35 cellular contexts compared by ENCODE assay signal in the genomic region with DNA sequence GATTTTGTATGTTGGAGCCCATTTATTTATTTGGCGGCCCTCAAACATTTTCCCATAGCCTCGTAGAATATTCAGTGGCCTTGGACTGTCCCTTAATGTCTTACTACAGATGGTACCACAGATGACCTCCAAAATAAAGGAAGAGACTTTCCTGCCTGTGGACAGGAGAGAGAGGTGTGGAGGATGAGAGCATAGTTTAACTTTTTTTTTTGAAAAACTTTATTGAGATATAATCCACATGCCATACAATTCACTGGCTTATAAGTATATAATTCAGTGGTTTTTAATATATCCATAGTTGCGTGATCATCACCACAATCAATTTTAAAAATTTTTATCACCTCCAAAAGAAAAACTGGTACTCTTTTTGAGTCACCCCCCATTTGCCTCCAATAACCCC. TPM values are rescaled to one million over a fixed set of nuclear protein-coding genes. Genes with fewer than 3 reads are reported as not detected.
"Had no signal": no experiment of that assay in that cellular context is flagged by ENCODE, and none has a peak within 500 bp of the region (broad histone marks: within the 10 kb centered on the region; RNA-seq: fewer than 3 reads in every experiment).

No MANE protein-coding gene starts in this region.

- H3K4me3 ChIP-seq: colonic mucosa, esophagus muscularis mucosa, gastroesophageal sphincter, heart right ventricle, lower lobe of right lung, mucosa of descending colon, prostate gland, right atrium auricular region, skin epidermis, thoracic aorta, tibial nerve, upper lobe of left lung had no signal

- FAIRE-seq: endothelial cell of umbilical vein, urothelium cell line had no signal

- H3K36me3 ChIP-seq: colonic mucosa, esophagus muscularis mucosa, gastroesophageal sphincter, heart right ventricle, lower lobe of right lung, prostate gland, right atrium auricular region, thoracic aorta, tibial nerve, upper lobe of left lung had no signal

- H3K36me3 Mint-ChIP-seq: mesothelial cell of epicardium, naive B cell had no signal

- H3K27me3 Mint-ChIP-seq: naive B cell; stimulated activated naive B cell treated with anti-CD40 and anti-IgM and Interleukin-4, amounts not matched to agents 10 μg/mL and 1 μg/mL and 100 μg/mL, for 72 hours; stimulated activated naive CD8-positive, alpha-beta T cell treated with anti-CD3 and anti-CD28 coated beads, Interleukin-15, Interleukin-2, amounts not matched to agents 100 ng/mL and 50 ng/mL, for 24 hours had no signal

- ATAC-seq: foreskin keratinocyte; gastroesophageal sphincter; heart right ventricle; left colon; left ventricle myocardium superior; lower lobe of right lung; mucosa of descending colon; stimulated activated naive B cell treated with anti-CD40 and anti-IgM and Interleukin-4, amounts not matched to agents 10 μg/mL and 1 μg/mL and 100 μg/mL, for 72 hours had no signal

- H3K27ac Mint-ChIP-seq: dendritic cell treated with granulocyte-macrophage colony-stimulating factor and Interleukin-4, amounts not matched to agents 40 ng/mL and 50 ng/mL, for 4 days; mesothelial cell of epicardium; nephron progenitor cell; stimulated activated naive B cell treated with anti-CD40 and anti-IgM and Interleukin-4, amounts not matched to agents 10 μg/mL and 1 μg/mL and 100 μg/mL, for 72 hours; stimulated activated naive CD8-positive, alpha-beta T cell treated with anti-CD3 and anti-CD28 coated beads, Interleukin-15, Interleukin-2, amounts not matched to agents 100 ng/mL and 50 ng/mL, for 24 hours had no signal

- H3K27ac ChIP-seq: colonic mucosa, esophagus muscularis mucosa, foreskin keratinocyte, gastroesophageal sphincter, prostate gland, right atrium auricular region, skin epidermis, thoracic aorta, tibial nerve had no signal

- H3K4me3 Mint-ChIP-seq: dendritic cell treated with granulocyte-macrophage colony-stimulating factor and Interleukin-4, amounts not matched to agents 40 ng/mL and 50 ng/mL, for 4 days; mesothelial cell of epicardium; naive B cell; nephron progenitor cell; stimulated activated naive B cell treated with anti-CD40 and anti-IgM and Interleukin-4, amounts not matched to agents 10 μg/mL and 1 μg/mL and 100 μg/mL, for 72 hours; stimulated activated naive CD8-positive, alpha-beta T cell treated with anti-CD3 and anti-CD28 coated beads, Interleukin-15, Interleukin-2, amounts not matched to agents 100 ng/mL and 50 ng/mL, for 24 hours had no signal

- H3K9me3 ChIP-seq: colonic mucosa, esophagus muscularis mucosa, gastroesophageal sphincter, lower lobe of right lung, mucosa of descending colon, prostate gland, right atrium auricular region, thoracic aorta, tibial nerve, upper lobe of left lung had no signal

- H3K4me1 ChIP-seq: colonic mucosa, foreskin keratinocyte, prostate gland had no signal

- H3K9me3 Mint-ChIP-seq: mesothelial cell of epicardium had no signal

- DNase-seq: colonic mucosa; effector CD8-positive, alpha-beta T cell; foreskin keratinocyte; heart right ventricle; hippocampal formation; islet precursor cell; kidney glomerular epithelial cell; left colon; left ventricle myocardium superior; lower lobe of right lung; mesenchymal stem cell; mucosa of descending colon; naive B cell; nephron progenitor cell; nucleus accumbens; stimulated activated CD4-positive, alpha-beta T cell treated with anti-CD3 and anti-CD28 coated beads, Interleukin-15, amount 100 ng/mL, for 24 hours; stimulated activated CD4-positive, alpha-beta T cell treated with anti-CD3 and anti-CD28 coated beads, Interleukin-2, amount 100 ng/mL, for 48 hours; stimulated activated naive B cell treated with anti-CD40 and anti-IgM and Interleukin-4, amounts not matched to agents 10 μg/mL and 1 μg/mL and 100 μg/mL, for 72 hours; upper lobe of left lung had no signal

RNA-seq across cellular contexts. Expression of a gene that starts 4.6 kb away (rescaled TPM):
- total RNA-seq: chondrocyte, epithelial cell of proximal tubule, foreskin keratinocyte, mesothelial cell of epicardium, osteocyte had no signal
- polyA plus RNA-seq: fibroblast of lung, foreskin keratinocyte had no signal
